Comparison of ENCODE assay signal across 11 cellular contexts in genomic region chr2:231643494-231643888, GRCh38. TPM values are rescaled to one million over a fixed set of nuclear protein-coding genes. Genes with fewer than 3 reads are reported as not detected.
DNase-seq lines count a peak whose midpoint lies in the region; ATAC-seq and TF ChIP-seq lines count a peak whose summit lies in the region.
"Had no signal": no experiment of that assay in that cellular context is flagged by ENCODE, and none has a peak within 500 bp of the region (broad histone marks: within the 10 kb centered on the region; RNA-seq: fewer than 3 reads in every experiment).

No MANE protein-coding gene starts in this region.

- H3K4me1 ChIP-seq in muscle layer of duodenum (ENCODE audit: control insufficient read depth in 1 of 2, insufficient read depth in 2 of 2, low read length in 2 of 2) (peaks cover 4 to 12% of the 10 kb centered on the region in 2 donors), upper lobe of right lung (peaks cover 22% of the 10 kb centered on the region)

- H3K9me3 Mint-ChIP-seq in activated naive CD4-positive, alpha-beta T cell treated with anti-CD3 and anti-CD28 coated beads for 36 hours = no peaks in the 10 kb centered on the region
- H3K9me3 Mint-ChIP-seq in activated naive CD4-positive, alpha-beta T cell treated with anti-CD3 and anti-CD28 coated beads, Interleukin-2, amount 50 U/mL, for 72 hours = no peaks in the 10 kb centered on the region

- CTCF ChIA-PET in activated naive CD4-positive, alpha-beta T cell treated with anti-CD3 and anti-CD28 coated beads for 36 hours (lab: Charles Lee) = interaction anchor here (2.1 to 2.3 kb wide), 2 partner anchors 32 to 71 kb away, joined by 6 to 8 read pairs; no protein-coding TSS in a partner anchor

- in situ Hi-C loops in G401 (cut with HindIII; ENCODE audit: low sequenced_read_pairs) = no loop called here

- H3K36me3 Mint-ChIP-seq in activated naive CD4-positive, alpha-beta T cell treated with anti-CD3 and anti-CD28 coated beads for 36 hours (ENCODE audit: low read depth) = no peaks in the 10 kb centered on the region
- no peaks in the 10 kb centered on the region for H3K36me3 Mint-ChIP-seq in activated naive CD4-positive, alpha-beta T cell treated with anti-CD3 and anti-CD28 coated beads, Interleukin-2, amount 50 U/mL, for 72 hours

- intact Hi-C loops in activated naive CD4-positive, alpha-beta T cell treated with anti-CD3 and anti-CD28 coated beads for 36 hours (cut with micrococcal nuclease) = loop anchor here (2.0 kb wide), 1 partner anchor 19 kb away; no protein-coding TSS in a partner anchor
- intact Hi-C loops in upper lobe of right lung (cut with DNase I) = no loop called here

- TF ChIP-seq CTCF in upper lobe of right lung (IDR thresholded peaks at IDR 0.05) = no peak

- no peak overlapping the region for H3K4me3 ChIP-seq in muscle layer of duodenum (ENCODE audit: low read depth in 1 of 2, low read length in 2 of 2)
- H3K4me3 ChIP-seq in upper lobe of right lung = no peak overlapping the region

- H3K27ac Mint-ChIP-seq in activated naive CD4-positive, alpha-beta T cell treated with anti-CD3 and anti-CD28 coated beads for 36 hours = peak overlapping the region; percentile 57
- H3K27ac Mint-ChIP-seq in activated naive CD4-positive, alpha-beta T cell treated with anti-CD3 and anti-CD28 coated beads, Interleukin-2, amount 50 U/mL, for 72 hours = peak overlapping the region in 1 of 2 donors; percentile 80

- no peak for DNase-seq in activated naive CD4-positive, alpha-beta T cell treated with anti-CD3 and anti-CD28 coated beads for 36 hours
- DNase-seq in activated naive CD4-positive, alpha-beta T cell treated with anti-CD3 and anti-CD28 coated beads, Interleukin-2, amount 50 U/mL, for 72 hours (ENCODE audit: low spot score in 2 of 2) = no peak
- no peak for DNase-seq in caudate nucleus (lab: John Stamatoyannopoulos, UW)
- DNase-seq in upper lobe of right lung = no peak
- DNase-seq in NCI-H2171 treated with DMSO at 0.1 percent for 48 hours (lab: John Stamatoyannopoulos, UW) = no peak
- DNase-seq in G401 (ENCODE audit: low spot score) = no peak
- DNase-seq: activated CD4-positive, alpha-beta T cell treated with anti-CD3 and anti-CD28 coated beads, Interleukin-2, amount 50 U/mL, for 1 hour; NCI-H1092 treated with DMSO at 0.1 percent for 48 hours had no signal

- H3K4me1 Mint-ChIP-seq in activated naive CD4-positive, alpha-beta T cell treated with anti-CD3 and anti-CD28 coated beads for 36 hours (ENCODE audit: low read depth) = peaks cover 18% of the 10 kb centered on the region

- no peaks in the 10 kb centered on the region for H3K27me3 ChIP-seq in muscle layer of duodenum (ENCODE audit: low read depth, low read length)
- no peaks in the 10 kb centered on the region for H3K27me3 ChIP-seq in upper lobe of right lung

- H3K36me3 ChIP-seq in muscle layer of duodenum (ENCODE audit: control insufficient read depth in 1 of 2, insufficient read depth in 2 of 2, low read length in 2 of 2) = no peaks in the 10 kb centered on the region
- H3K36me3 ChIP-seq in upper lobe of right lung = no peaks in the 10 kb centered on the region
- H3K36me3 ChIP-seq: neutrophil had no signal

- H3K27ac ChIP-seq in caudate nucleus (ENCODE audit: low read depth, low read length) (peak overlapping the region; percentile 53), muscle layer of duodenum (ENCODE audit: low read length) (peak overlapping the region; percentile 95), upper lobe of right lung (peak overlapping the region; percentile 88)
- H3K27ac ChIP-seq: neutrophil had no signal

- ATAC-seq in activated naive CD4-positive, alpha-beta T cell treated with anti-CD3 and anti-CD28 coated beads, Interleukin-2, amount 50 U/mL, for 72 hours = no peak
- ATAC-seq in upper lobe of right lung (no peak), HG02973 (IDR thresholded peaks at IDR 0.05; ENCODE audit: unreplicated experiment) (no peak)

- H3K4me3 Mint-ChIP-seq in activated naive CD4-positive, alpha-beta T cell treated with anti-CD3 and anti-CD28 coated beads for 36 hours = no peak overlapping the region

- H3K27me3 Mint-ChIP-seq in activated naive CD4-positive, alpha-beta T cell treated with anti-CD3 and anti-CD28 coated beads for 36 hours (ENCODE audit: low read depth) = no peaks in the 10 kb centered on the region

- no peaks in the 10 kb centered on the region for H3K9me3 ChIP-seq in muscle layer of duodenum (ENCODE audit: control insufficient read depth in 1 of 2, low read length in 2 of 2)
- no peaks in the 10 kb centered on the region for H3K9me3 ChIP-seq in upper lobe of right lung
- H3K9me3 ChIP-seq: neutrophil had no signal

RNA-seq across cellular contexts. Expression of gene TEX44, which starts 50.8 kb away (rescaled TPM):
- total RNA-seq in activated naive CD4-positive, alpha-beta T cell treated with anti-CD3 and anti-CD28 coated beads for 36 hours = not detected
- total RNA-seq in activated naive CD4-positive, alpha-beta T cell treated with anti-CD3 and anti-CD28 coated beads, Interleukin-2, amount 50 U/mL, for 72 hours = not detected
- total RNA-seq in upper lobe of right lung = not detected
- not detected in 2 replicates for total RNA-seq in G401 (2014; rRNA removed; shearing (Covaris generic))
